ENCODE assay signal across 25 cellular contexts in genomic region chr11:17445240-17445795, GRCh38. TPM values are rescaled to one million over a fixed set of nuclear protein-coding genes. Genes with fewer than 3 reads are reported as not detected.
"Had no signal": no experiment of that assay in that cellular context is flagged by ENCODE, and none has a peak within 500 bp of the region (broad histone marks: within the 10 kb centered on the region; RNA-seq: fewer than 3 reads in every experiment).

No MANE protein-coding gene starts in this region.

- ATAC-seq: activated CD4-positive, alpha-beta T cell treated with anti-CD3 and anti-CD28 coated beads for 36 hours; activated T-helper 17 cell treated with anti-CD3 and anti-CD28 coated beads, Interleukin-2, amount 50 U/mL, for 72 hours; PC-3; T-cell had no signal

- DNase-seq: activated CD4-positive, alpha-beta memory T cell treated with anti-CD3 and anti-CD28 coated beads, Interleukin-2, amount 10 ng/mL, durations not matched to agents 7 days and 5 days; activated CD4-positive, alpha-beta T cell treated with anti-CD3 and anti-CD28 coated beads for 36 hours; activated CD4-positive, alpha-beta T cell treated with anti-CD3 and anti-CD28 coated beads, Interleukin-2, amount 50 U/mL, for 1 hour; activated gamma-delta T cell; activated naive CD4-positive, alpha-beta T cell treated with anti-CD3 and anti-CD28 coated beads for 36 hours; activated T-cell treated with anti-CD3 and anti-CD28 coated beads for 4 hours; activated T-cell treated with anti-CD3 and anti-CD28 coated beads, Interleukin-2, amount 50 U/mL, for 48 hours; amygdala; MM.1S; NCI-H1048; NCI-H1694; NCI-H2081; NCI-H2171 treated with DMSO at 0.1 percent for 48 hours; NCI-H345; NCI-H510A; NCI-H526 treated with DMSO at 0.1 percent for 48 hours; NCI-H82; PC-3; SHP77 treated with DMSO at 0.1 percent for 48 hours; T-cell; T-helper 2 cell had no signal

- H3K27ac ChIP-seq: VCaP had no signal

RNA-seq across cellular contexts. Expression of gene ABCC8, which starts 31.3 kb away (rescaled TPM):
- total RNA-seq: activated CD4-positive, alpha-beta memory T cell treated with anti-CD3 and anti-CD28 coated beads, Interleukin-2, amount 10 ng/mL, durations not matched to agents 7 days and 5 days; activated CD4-positive, alpha-beta T cell treated with anti-CD3 and anti-CD28 coated beads for 36 hours; activated CD8-positive, alpha-beta memory T cell treated with anti-CD3 and anti-CD28 coated beads for 36 hours; activated naive CD4-positive, alpha-beta T cell treated with anti-CD3 and anti-CD28 coated beads for 36 hours; activated T-helper 17 cell treated with anti-CD3 and anti-CD28 coated beads, Interleukin-2, amount 50 U/mL, for 72 hours; astrocyte; PC-3; T-cell had no signal
